In genomic region chr10:124084693-124085092, GRCh38 we compare ENCODE assay signal across 22 cellular contexts. TPM values are rescaled to one million over a fixed set of nuclear protein-coding genes. Genes with fewer than 3 reads are reported as not detected.
DNase-seq lines count a peak whose midpoint lies in the region; TF ChIP-seq lines count a peak whose summit lies in the region.
"Had no signal": no experiment of that assay in that cellular context is flagged by ENCODE, and none has a peak within 500 bp of the region (broad histone marks: within the 10 kb centered on the region; RNA-seq: fewer than 3 reads in every experiment).

No MANE protein-coding gene starts in this region.

- TF ChIP-seq CTCF in breast epithelium (IDR thresholded peaks at IDR 0.05) (no peak), mammary epithelial cell (conservative IDR thresholded peaks at IDR 0.05 in 1 of 2, IDR thresholded peaks at IDR 0.05 in 1 of 2; ENCODE audit: extremely low read depth in 1 of 2, insufficient read depth in 1 of 2, low read depth in 1 of 2, low read length in 2 of 2) (no peak), SU-DHL-6 (IDR thresholded peaks at IDR 0.05; ENCODE audit: insufficient read depth, low read length, poor library complexity, severe bottlenecking) (no peak), coronary artery (IDR thresholded peaks at IDR 0.05) (no peak)

- H3F3A ChIP-seq in SU-DHL-6 (ENCODE audit: insufficient read depth) = peaks cover 26% of the 10 kb centered on the region

- H4K20me1 ChIP-seq in mammary epithelial cell (ENCODE audit: insufficient read depth, low read length) (peaks cover 5% of the 10 kb centered on the region), SU-DHL-6 (ENCODE audit: low read depth, low read length) (no peaks in the 10 kb centered on the region)

- dilution Hi-C loops in mammary epithelial cell (cut with HindIII; ENCODE audit: low sequenced_read_pairs) = no loop called here

- H3K9me3 ChIP-seq in breast epithelium (no peaks in the 10 kb centered on the region), mammary epithelial cell (replicated peaks; ENCODE audit: insufficient read depth, low read length) (no peaks in the 10 kb centered on the region), SU-DHL-6 (ENCODE audit: insufficient read depth, low read length) (no peaks in the 10 kb centered on the region), stomach smooth muscle (ENCODE audit: control insufficient read depth in 2 of 2, low read length in 2 of 2) (no peaks in the 10 kb centered on the region)
- H3K9me3 ChIP-seq: suprapubic skin had no signal

- no peaks in the 10 kb centered on the region for H3K9me2 ChIP-seq in SU-DHL-6 (replicated peaks; ENCODE audit: insufficient read depth, low read length)

- H3K36me3 ChIP-seq in breast epithelium (no peaks in the 10 kb centered on the region), mammary epithelial cell (ENCODE audit: insufficient read depth, low read length) (no peaks in the 10 kb centered on the region), SU-DHL-6 (ENCODE audit: low read length) (0 out of 2 replicates have a peak, but pooled peaks cover 6% of the 10 kb centered on the region), stomach smooth muscle (ENCODE audit: control insufficient read depth in 2 of 2, insufficient read depth in 2 of 2, low read length in 2 of 2) (peaks cover 2 to 3% of the 10 kb centered on the region in 2 donors)
- H3K36me3 ChIP-seq: suprapubic skin had no signal

- in situ Hi-C loops in mammary epithelial cell (cut with MboI; ENCODE audit: low sequenced_read_pairs in 2 of 2) = loop anchor here in 1 of 2 donors (10.0 to 25.0 kb wide), 2 partner anchors 80 to 303 kb away; no protein-coding TSS in a partner anchor

- peaks cover 0 to 3% of the 10 kb centered on the region in 2 donors for H3K4me1 ChIP-seq in breast epithelium
- no peaks in the 10 kb centered on the region for H3K4me1 ChIP-seq in mammary epithelial cell (ENCODE audit: insufficient read depth, low read length)
- peaks cover 84% of the 10 kb centered on the region for H3K4me1 ChIP-seq in stomach smooth muscle (ENCODE audit: control insufficient read depth, insufficient read depth, low read length)

- H3K4me2 ChIP-seq in mammary epithelial cell (ENCODE audit: insufficient read depth, low read depth, low read length) = no peak overlapping the region
- peak overlapping the region; percentile 77 for H3K4me2 ChIP-seq in SU-DHL-6 (ENCODE audit: low read depth, low read length, poor library complexity, severe bottlenecking)

- 97% methylated on average over 6 of the region's 9 CpGs for WGBS in mammary epithelial cell (ENCODE audit: low coverage, missing lambda C conversion rate)

- H2AFZ ChIP-seq in mammary epithelial cell (ENCODE audit: low read depth, low read length) (no peak overlapping the region), SU-DHL-6 (ENCODE audit: low read depth, low read length, severe bottlenecking) (no peak overlapping the region)

- no peak for TF ChIP-seq POLR2A in breast epithelium (IDR thresholded peaks at IDR 0.05)

- H3K79me2 ChIP-seq in mammary epithelial cell (ENCODE audit: insufficient read depth, low read length) = peaks cover 99% of the 10 kb centered on the region
- peaks cover 82% of the 10 kb centered on the region for H3K79me2 ChIP-seq in SU-DHL-6 (ENCODE audit: insufficient read depth, low read length)

- H3K4me3 ChIP-seq in breast epithelium = peak overlapping the region in 1 of 3 donors; percentile 28
- H3K4me3 ChIP-seq in mammary epithelial cell (replicated peaks in 1 of 3; ENCODE audit: insufficient read depth in 1 of 3, low read depth in 2 of 3, low read length in 3 of 3) = no peak overlapping the region
- H3K4me3 ChIP-seq in SU-DHL-6 (ENCODE audit: insufficient read depth, low read length, poor library complexity, severe bottlenecking) = no peak overlapping the region
- H3K4me3 ChIP-seq in stomach smooth muscle (ENCODE audit: low read length in 2 of 2) = peak overlapping the region in 1 of 2 donors; percentile 44
- H3K4me3 ChIP-seq in coronary artery = no peak overlapping the region
- H3K4me3 ChIP-seq: lung, SK-N-MC, suprapubic skin had no signal

- no peak for DNase-seq in breast epithelium (ENCODE audit: low spot score in 2 of 2)
- DNase-seq in mammary epithelial cell = no peak
- peak; percentile 63 for DNase-seq in left kidney (ENCODE audit: low read depth, low spot score)
- no peak for DNase-seq in NCI-H1436 (lab: John Stamatoyannopoulos, UW)
- no peak for DNase-seq in stimulated activated CD4-positive, alpha-beta T cell treated with anti-CD3 and anti-CD28 coated beads, Interleukin-4, amount 100 ng/mL, for 1 hour
- no peak for DNase-seq in coronary artery (ENCODE audit: low spot score)
- DNase-seq: activated CD4-positive, alpha-beta T cell treated with anti-CD3 and anti-CD28 coated beads, Interleukin-2, amount 50 U/mL, for 48 hours; activated naive CD4-positive, alpha-beta T cell treated with Interleukin-2 at 50 U/mL for 16 hours; activated T-cell treated with anti-CD3 and anti-CD28 coated beads, Interleukin-2, amount 50 U/mL, for 48 hours; CD4-positive, alpha-beta T cell; Karpas-422; NCI-H1417 treated with DMSO at 0.1 percent for 48 hours; NCI-H2081 treated with DMSO at 0.1 percent for 48 hours; NCI-H226; NCI-H748 treated with DMSO at 0.1 percent for 48 hours; stimulated activated naive B cell treated with anti-CD40 and anti-IgM and Interleukin-4, amounts not matched to agents 10 μg/mL and 1 μg/mL and 100 μg/mL, for 72 hours had no signal

- H3K27ac ChIP-seq in breast epithelium = peak overlapping the region; percentile 38 to 89
- no peak overlapping the region for H3K27ac ChIP-seq in mammary epithelial cell (ENCODE audit: insufficient read depth, low read depth, low read length)
- peak overlapping the region; percentile 61 for H3K27ac ChIP-seq in SU-DHL-6 (ENCODE audit: low read depth, low read length)
- peak overlapping the region; percentile 69 for H3K27ac ChIP-seq in stomach smooth muscle (ENCODE audit: low read length)
- H3K27ac ChIP-seq in coronary artery = no peak overlapping the region
- H3K27ac ChIP-seq: 22Rv1, SK-N-MC, suprapubic skin had no signal

- H3K9ac ChIP-seq in mammary epithelial cell (ENCODE audit: insufficient read depth, low read length) = no peak overlapping the region
- peak overlapping the region; percentile 34; the same call in 1 of the 2 replicates for H3K9ac ChIP-seq in SU-DHL-6 (ENCODE audit: low read length)
- H3K9ac ChIP-seq in stomach smooth muscle (ENCODE audit: low read length in 2 of 2) = no peak overlapping the region

- H3K27me3 ChIP-seq in breast epithelium (no peaks in the 10 kb centered on the region), mammary epithelial cell (ENCODE audit: insufficient read depth, low read length) (no peaks in the 10 kb centered on the region), SU-DHL-6 (ENCODE audit: low read length) (no peaks in the 10 kb centered on the region), stomach smooth muscle (ENCODE audit: control insufficient read depth in 1 of 2, insufficient read depth in 2 of 2, low read length in 2 of 2) (no peaks in the 10 kb centered on the region)
- H3K27me3 ChIP-seq: suprapubic skin had no signal

- intact Hi-C loops in breast epithelium (cut with DNase I; ENCODE audit: low total_unique reads) (no loop called here), mammary epithelial cell (cut with micrococcal nuclease) (no loop called here)

- no TSS peak for BruUV-seq in mammary epithelial cell (replicated peaks; lab: Mats Ljungman, UMichigan)

- CTCF ChIA-PET in mammary epithelial cell (lab: Charles Lee; ENCODE audit: low non-redundant PET) = no interaction called here

RNA-seq across cellular contexts. Expression of gene CHST15, which starts 8.7 kb away (rescaled TPM):
- 10 to 100 TPM; 19.0 to 57.8 (median 56.4) TPM for total RNA-seq in breast epithelium
- total RNA-seq in mammary epithelial cell = 10 to 100 TPM; 47.3 to 61.0 TPM
- polyA plus RNA-seq in mammary epithelial cell = 24.5 TPM
- 60.0 TPM for polyA minus RNA-seq in mammary epithelial cell

Comparison
In these comparisons a context has a peak if more than half of its experiments do, and no peak if none do; other contexts are left out.
1. H3K27ac ChIP-seq: peak in breast epithelium (2 of 2), SU-DHL-6 (single experiment) and stomach smooth muscle (single experiment); none in mammary epithelial cell (single experiment) and coronary artery (0 of 2).